ENCODE assay signal across 27 cellular contexts in genomic region chr19:46337487-46337886, GRCh38. TPM values are rescaled to one million over a fixed set of nuclear protein-coding genes. Genes with fewer than 3 reads are reported as not detected.
"Had no signal": no experiment of that assay in that cellular context is flagged by ENCODE, and none has a peak within 500 bp of the region (broad histone marks: within the 10 kb centered on the region; RNA-seq: fewer than 3 reads in every experiment).

No MANE protein-coding gene starts in this region.

- DNase-seq: naive thymus-derived CD8-positive, alpha-beta T cell; nephron progenitor cell; nucleus accumbens; pancreas; psoas muscle; right cardiac atrium; right lobe of liver; sigmoid colon; small intestine; stimulated activated CD4-positive, alpha-beta T cell treated with anti-CD3 and anti-CD28 coated beads, Interleukin-15, amount 100 ng/mL, for 24 hours; stimulated activated CD4-positive, alpha-beta T cell treated with anti-CD3 and anti-CD28 coated beads, Interleukin-2, amount 100 ng/mL, for 24 hours; stimulated activated CD4-positive, alpha-beta T cell treated with anti-CD3 and anti-CD28 coated beads, Interleukin-2, amount 100 ng/mL, for 48 hours; stimulated activated CD4-positive, alpha-beta T cell treated with anti-CD3 and anti-CD28 coated beads, Interleukin-4, amount 100 ng/mL, for 24 hours; stimulated activated naive CD4-positive, alpha-beta T cell; stimulated activated naive CD8-positive, alpha-beta T cell treated with anti-CD3 and anti-CD28 coated beads, Interleukin-15, amount 100 ng/mL, for 72 hours; stimulated activated naive CD8-positive, alpha-beta T cell treated with anti-CD3 and anti-CD28 coated beads, Interleukin-15, Interleukin-2, amounts not matched to agents 100 U/mL and 50 U/mL, for 24 hours; thyroid gland; trophoblast cell; upper lobe of left lung had no signal

- H3K9me3 Mint-ChIP-seq: naive thymus-derived CD8-positive, alpha-beta T cell; natural killer cell treated with Interleukin-12 subunit alpha and Interleukin-12 subunit beta and Interleukin-15 and Interleukin-18, amount 100 ng/mL, for 72 hours; nephron progenitor cell; neural crest cell; stimulated activated effector memory CD8-positive, alpha-beta T cell treated with anti-CD3 and anti-CD28 coated beads, Interleukin-12 subunit alpha, Interleukin-12 subunit beta, amount 100 ng/mL, for 72 hours; stimulated activated naive CD8-positive, alpha-beta T cell treated with anti-CD3 and anti-CD28 coated beads, Interleukin-15, amount 100 ng/mL, for 72 hours had no signal

- H3K9me3 ChIP-seq: neutrophil, pancreas, psoas muscle, right lobe of liver, sigmoid colon, thoracic aorta, thyroid gland, tibial nerve, upper lobe of left lung, vagina had no signal

- ATAC-seq: naive thymus-derived CD8-positive, alpha-beta T cell; natural killer cell treated with Interleukin-12 subunit alpha and Interleukin-12 subunit beta and Interleukin-15 and Interleukin-18, amount 100 ng/mL, for 72 hours; pancreas; psoas muscle; right cardiac atrium; right lobe of liver; stimulated activated effector memory CD8-positive, alpha-beta T cell treated with anti-CD3 and anti-CD28 coated beads, Interleukin-12 subunit alpha, Interleukin-12 subunit beta, amount 100 ng/mL, for 72 hours; stimulated activated naive CD8-positive, alpha-beta T cell treated with anti-CD3 and anti-CD28 coated beads, Interleukin-15, amount 100 ng/mL, for 72 hours; stimulated activated naive CD8-positive, alpha-beta T cell treated with anti-CD3 and anti-CD28 coated beads, Interleukin-15, Interleukin-2, amounts not matched to agents 100 U/mL and 50 U/mL, for 24 hours had no signal

- H3K4me1 ChIP-seq: pancreas, psoas muscle, right lobe of liver, sigmoid colon, thyroid gland, tibial nerve, upper lobe of left lung, vagina had no signal

- H3K36me3 Mint-ChIP-seq: naive thymus-derived CD8-positive, alpha-beta T cell; natural killer cell treated with Interleukin-12 subunit alpha and Interleukin-12 subunit beta and Interleukin-15 and Interleukin-18, amount 100 ng/mL, for 72 hours; stimulated activated effector memory CD8-positive, alpha-beta T cell treated with anti-CD3 and anti-CD28 coated beads, Interleukin-12 subunit alpha, Interleukin-12 subunit beta, amount 100 ng/mL, for 72 hours had no signal

- H3K36me3 ChIP-seq: neutrophil, pancreas, right lobe of liver, thyroid gland had no signal

- H3K4me3 Mint-ChIP-seq: naive thymus-derived CD8-positive, alpha-beta T cell; natural killer cell treated with Interleukin-12 subunit alpha and Interleukin-12 subunit beta and Interleukin-15 and Interleukin-18, amount 100 ng/mL, for 72 hours; nephron progenitor cell; neural crest cell; stimulated activated effector memory CD8-positive, alpha-beta T cell treated with anti-CD3 and anti-CD28 coated beads, Interleukin-12 subunit alpha, Interleukin-12 subunit beta, amount 100 ng/mL, for 72 hours; stimulated activated naive CD8-positive, alpha-beta T cell treated with anti-CD3 and anti-CD28 coated beads, Interleukin-15, amount 100 ng/mL, for 72 hours had no signal

- H3K27ac ChIP-seq: neutrophil, pancreas, psoas muscle, right lobe of liver, sigmoid colon, thoracic aorta, thyroid gland, tibial nerve, vagina had no signal

- H3K4me1 Mint-ChIP-seq: stimulated activated naive CD8-positive, alpha-beta T cell treated with anti-CD3 and anti-CD28 coated beads, Interleukin-15, amount 100 ng/mL, for 72 hours had no signal

- H3K4me3 ChIP-seq: pancreas, psoas muscle, right lobe of liver, sigmoid colon, thoracic aorta, thyroid gland, tibial nerve, upper lobe of left lung, vagina had no signal

- H3K27ac Mint-ChIP-seq: natural killer cell treated with Interleukin-12 subunit alpha and Interleukin-12 subunit beta and Interleukin-15 and Interleukin-18, amount 100 ng/mL, for 72 hours; nephron progenitor cell; progenitor cell of endocrine pancreas; stimulated activated effector memory CD8-positive, alpha-beta T cell treated with anti-CD3 and anti-CD28 coated beads, Interleukin-12 subunit alpha, Interleukin-12 subunit beta, amount 100 ng/mL, for 72 hours; stimulated activated naive CD8-positive, alpha-beta T cell treated with anti-CD3 and anti-CD28 coated beads, Interleukin-15, amount 100 ng/mL, for 72 hours had no signal

- H3K27me3 Mint-ChIP-seq: progenitor cell of endocrine pancreas; stimulated activated naive CD8-positive, alpha-beta T cell treated with anti-CD3 and anti-CD28 coated beads, Interleukin-15, amount 100 ng/mL, for 72 hours had no signal

RNA-seq across cellular contexts. Expression of gene HIF3A, which starts 40.6 kb away (rescaled TPM):
- total RNA-seq: naive thymus-derived CD8-positive, alpha-beta T cell; natural killer cell treated with Interleukin-12 subunit alpha and Interleukin-12 subunit beta and Interleukin-15 and Interleukin-18, amount 100 ng/mL, for 72 hours had no signal
